8 cellular contexts compared by ENCODE assay signal in genomic region chr17:7281074-7281952, GRCh38. TPM values are rescaled to one million over a fixed set of nuclear protein-coding genes. Genes with fewer than 3 reads are reported as not detected.
DNase-seq lines count a peak whose midpoint lies in the region; ATAC-seq and TF ChIP-seq lines count a peak whose summit lies in the region.

Gene SLC2A4, plus strand, starts transcription at chr17:7281718. Its CDS starts 217 bp downstream, at chr17:7281935.

- peak within 1 kb of the TSS; percentile 70 for H3K27ac ChIP-seq in lower lobe of right lung

- H3K4me3 ChIP-seq in GM12875 (ENCODE audit: low read depth, low read length) (peak within 1 kb of the TSS; percentile 53), lower lobe of right lung (peak within 1 kb of the TSS; percentile 52)

- H3K36me3 ChIP-seq in lower lobe of right lung: no peaks in the 10 kb centered on the region

- peak; percentile 100 for DNase-seq in NCI-H82 (lab: John Stamatoyannopoulos, UW)
- DNase-seq in activated CD8-positive, alpha-beta memory T cell treated with anti-CD3 and anti-CD28 coated beads for 4 hours (ENCODE audit: low read depth in 2 of 2): peak; percentile 58 to 79
- peak; percentile 64 for DNase-seq in effector CD4-positive, alpha-beta T cell
- peak; percentile 95 for DNase-seq in lower lobe of right lung
- peak; percentile 88 to 89 for DNase-seq in stimulated activated CD4-positive, alpha-beta T cell treated with anti-CD3 and anti-CD28 coated beads, Interleukin-4, amount 100 ng/mL, for 4 hours

- TF ChIP-seq CTCF in GM12875 (IDR thresholded peaks at IDR 0.05; ENCODE audit: borderline replicate concordance, insufficient read depth, low read depth, low read length) (no peak), lower lobe of right lung (IDR thresholded peaks at IDR 0.05) (no peak)

- intact Hi-C loops in lower lobe of right lung (cut with DNase I): no loop called here

- no peaks in the 10 kb centered on the region for H3K9me3 ChIP-seq in lower lobe of right lung

- peaks cover 12% of the 10 kb centered on the region for H3K27me3 ChIP-seq in lower lobe of right lung (ENCODE audit: low read depth)

- H3K4me1 ChIP-seq in lower lobe of right lung: peaks cover 27% of the 10 kb centered on the region

- peak; percentile 63 for ATAC-seq in HG03342 (IDR thresholded peaks at IDR 0.05; ENCODE audit: unreplicated experiment)
- peak; percentile 95 to 97 for ATAC-seq in lower lobe of right lung
- no peak for ATAC-seq in GM18873 (IDR thresholded peaks at IDR 0.05; ENCODE audit: low FRiP score, unreplicated experiment)

RNA-seq across cellular contexts. Expression of gene SLC2A4, which starts in this region (rescaled TPM):
- total RNA-seq in lower lobe of right lung: 1.1 TPM
